In genomic region chr4:70734168-70734954, GRCh38 we compare ENCODE assay signal across 9 cellular contexts. TPM values are rescaled to one million over a fixed set of nuclear protein-coding genes. Genes with fewer than 3 reads are reported as not detected.
DNase-seq lines count a peak whose midpoint lies in the region; ATAC-seq and TF ChIP-seq lines count a peak whose summit lies in the region.
"Had no signal": no experiment of that assay in that cellular context is flagged by ENCODE, and none has a peak within 500 bp of the region (broad histone marks: within the 10 kb centered on the region; RNA-seq: fewer than 3 reads in every experiment).

No MANE protein-coding gene starts in this region.

- no peak overlapping the region for H2BK15ac ChIP-seq in IMR-90 (ENCODE audit: low read depth, low read length)

- peak overlapping the region; percentile 57 for H2BK5ac ChIP-seq in IMR-90 (ENCODE audit: low read depth, low read length, poor library complexity, severe bottlenecking)

- no peak overlapping the region for H4K91ac ChIP-seq in IMR-90 (ENCODE audit: insufficient read depth, low read depth, low read length)

- H2AFZ ChIP-seq in IMR-90 (replicated peaks; ENCODE audit: low read length, poor library complexity) (no peak overlapping the region), fibroblast of lung (ENCODE audit: low read length) (peak overlapping the region; percentile 16)

- no peak overlapping the region for H2AK5ac ChIP-seq in IMR-90 (ENCODE audit: low read depth, low read length)

- no peak overlapping the region; a peak in 1 of 4 replicates for H4K8ac ChIP-seq in IMR-90 (ENCODE audit: low read depth in 2 of 2, low read length in 2 of 2)

- H2BK20ac ChIP-seq in IMR-90 (ENCODE audit: low read depth, low read length), result no peak overlapping the region

- TF ChIP-seq RAD21 in IMR-90 (IDR thresholded peaks at IDR 0.05; ENCODE audit: low read length), result no peak

- TF ChIP-seq CTCF in IMR-90 (conservative IDR thresholded peaks at IDR 0.05; ENCODE audit: low read depth, low read length) (no peak), WI38 (IDR thresholded peaks at IDR 0.05; ENCODE audit: low read depth, low read length) (no peak), fibroblast of lung (conservative IDR thresholded peaks at IDR 0.05 in 1 of 2, IDR thresholded peaks at IDR 0.05 in 1 of 2; ENCODE audit: low read depth in 1 of 2, low read length in 2 of 2) (no peak), omental fat pad (IDR thresholded peaks at IDR 0.05) (no peak)

- POLR2A ChIA-PET in IMR-90 (lab: Charles Lee; ENCODE audit: unreplicated experiment), result interaction anchor here (0.5 kb wide), 2 partner anchors 9 to 12 kb away, joined by 3 read pairs; no protein-coding TSS in a partner anchor

- H4K20me1 ChIP-seq in IMR-90 (ENCODE audit: insufficient read depth, low read length) (peaks cover 23% of the 10 kb centered on the region; the same call in 1 of the 2 replicates), fibroblast of lung (ENCODE audit: control insufficient read depth, extremely low read depth, insufficient read depth, low read length) (no peaks in the 10 kb centered on the region)

- BruUV-seq in IMR-90 (replicated peaks; lab: Mats Ljungman, UMichigan), result no TSS peak

- no peak overlapping the region for H2BK120ac ChIP-seq in IMR-90 (ENCODE audit: low read depth, low read length)

- H3K9me3 ChIP-seq in IMR-90 (ENCODE audit: control insufficient read depth, insufficient read depth, low read length) (no peaks in the 10 kb centered on the region), fibroblast of lung (ENCODE audit: control insufficient read depth, insufficient read depth, low read depth, low read length) (no peaks in the 10 kb centered on the region)

- H3K4ac ChIP-seq in IMR-90 (ENCODE audit: low read depth, low read length), result no peak overlapping the region

- H2AK9ac ChIP-seq in IMR-90 (replicated peaks; ENCODE audit: low read depth, low read length, poor library complexity), result no peak overlapping the region

- H3K27ac ChIP-seq in IMR-90 (ENCODE audit: insufficient read depth, low read length), result no peak overlapping the region
- H3K27ac ChIP-seq in fibroblast of lung (ENCODE audit: insufficient read depth, low read length), result peak overlapping the region; percentile 77
- H3K27ac ChIP-seq: C4-2B had no signal

- H3K9ac ChIP-seq in IMR-90 (ENCODE audit: low read depth, low read length), result peak overlapping the region; percentile 15; the same call in 1 of the 2 replicates
- peak overlapping the region; percentile 8 for H3K9ac ChIP-seq in fibroblast of lung (ENCODE audit: insufficient read depth, low read length)

- in situ Hi-C loops in IMR-90 (cut with MboI; ENCODE audit: low sequenced_read_pairs), result no loop called here

- H3K36me3 ChIP-seq in IMR-90 (ENCODE audit: control insufficient read depth, insufficient read depth, low read length), result no peaks in the 10 kb centered on the region; the same call in 1 of the 2 replicates
- no peaks in the 10 kb centered on the region for H3K36me3 ChIP-seq in fibroblast of lung (ENCODE audit: control insufficient read depth, insufficient read depth, low read length)

- H3K79me2 ChIP-seq in fibroblast of lung (ENCODE audit: control insufficient read depth, insufficient read depth, low read length), result peaks cover 26% of the 10 kb centered on the region

- H3K79me1 ChIP-seq in IMR-90 (ENCODE audit: low read depth in 1 of 2, low read length in 2 of 2), result peaks cover 13 to 50% of the 10 kb centered on the region in 2 experiments

- no peak overlapping the region for H3K18ac ChIP-seq in IMR-90 (ENCODE audit: low read depth, low read length)

- intact Hi-C loops in IMR-90 (cut with micrococcal nuclease), result no loop called here

- CTCF ChIA-PET in IMR-90 (lab: Yijun Ruan, JAX), result interaction anchor here (0.5 to 1.8 kb wide), 4 partner anchors 9 to 45 kb away, joined by 3 to 9 read pairs (median 4); partner anchors contain the start of gene RUFY3

- H3K56ac ChIP-seq in IMR-90 (ENCODE audit: extremely low read depth, insufficient read depth, low read length), result no peak overlapping the region

- peak overlapping the region; percentile 89 for H3K4me2 ChIP-seq in IMR-90 (ENCODE audit: low read depth, low read length)
- H3K4me2 ChIP-seq in fibroblast of lung (ENCODE audit: extremely low read depth, insufficient read depth, low read length), result peak overlapping the region; percentile 94

- peak; percentile 9 for DNase-seq in NCI-H1436 (lab: John Stamatoyannopoulos, UW)
- DNase-seq in NCI-H1436 treated with DMSO at 0.1 percent for 48 hours (lab: John Stamatoyannopoulos, UW), result no peak
- DNase-seq in IMR-90, result peak; percentile 55
- peak; percentile 52 to 60 for DNase-seq in fibroblast of lung (ENCODE audit: low read depth in 2 of 2)
- no peak for DNase-seq in omental fat pad (ENCODE audit: low spot score)
- no peak for DNase-seq in GOT3 (lab: John Stamatoyannopoulos, UW)

- H3K27me3 ChIP-seq in IMR-90 (ENCODE audit: control insufficient read depth, insufficient read depth, low read length) (no peaks in the 10 kb centered on the region), fibroblast of lung (ENCODE audit: control insufficient read depth, insufficient read depth, low read length) (no peaks in the 10 kb centered on the region)

- ATAC-seq in GM21526 (IDR thresholded peaks at IDR 0.05; ENCODE audit: low FRiP score, unreplicated experiment) (peak; percentile 87), IMR-90 (ENCODE audit: low read depth) (peak; percentile 82), omental fat pad (ENCODE audit: low FRiP score) (peak; percentile 79)

- H3K9me1 ChIP-seq in IMR-90 (ENCODE audit: insufficient read depth, low read length), result peaks cover 6% of the 10 kb centered on the region; the same call in 1 of the 2 replicates

- peak overlapping the region; percentile 5; the same call in 1 of the 2 replicates for H3K14ac ChIP-seq in IMR-90 (replicated peaks; ENCODE audit: low read depth, low read length)

- H3K4me1 ChIP-seq in IMR-90 (ENCODE audit: control insufficient read depth, insufficient read depth, low read length) (peaks cover 2% of the 10 kb centered on the region; the same call in 1 of the 2 replicates), fibroblast of lung (ENCODE audit: control insufficient read depth, extremely low read depth, insufficient read depth, low read length) (peaks cover 2% of the 10 kb centered on the region)

- 50% methylated on average over 2 of the region's 5 CpGs; no CpG with 5 or more reads in 1 of the 2 experiments for WGBS in IMR-90 (ENCODE audit: extremely low coverage in 2 of 2, insufficient read length in 1 of 2), 2 experiments

- dilution Hi-C loops in IMR-90 (cut with HindIII; ENCODE audit: low sequenced_read_pairs, unreplicated experiment), result no loop called here

- peak overlapping the region; percentile 1 for H3K23ac ChIP-seq in IMR-90 (ENCODE audit: low read depth, low read length)

- no peak for TF ChIP-seq POLR2A in IMR-90 (IDR thresholded peaks at IDR 0.05; ENCODE audit: low read depth, low read length)

- H3K4me3 ChIP-seq in IMR-90 (ENCODE audit: insufficient read depth, low read depth, low read length) (peak overlapping the region; percentile 40; the same call in 1 of the 2 replicates), WI38 (ENCODE audit: low read depth, low read length) (peak overlapping the region; percentile 56), fibroblast of lung (replicated peaks in 1 of 4; ENCODE audit: control extremely low read depth in 1 of 4, insufficient read depth in 1 of 4, low read depth in 3 of 4, low read length in 4 of 4) (peak overlapping the region; percentile 47 to 68 (median 52))

- no peak overlapping the region for H4K5ac ChIP-seq in IMR-90 (ENCODE audit: low read depth, low read length)

TF ChIP-seq in IMR-90, 13 proteins besides CTCF, POLR2A, EP300 and RAD21 (continues in another document):
- TF ChIP-seq MXI1 (IDR thresholded peaks at IDR 0.05; ENCODE audit: borderline replicate concordance, low read depth, low read length), result no peak
- TF ChIP-seq USF2 (IDR thresholded peaks at IDR 0.05; ENCODE audit: low read depth, low read length), result no peak
- TF ChIP-seq CEBPB (IDR thresholded peaks at IDR 0.05; ENCODE audit: low read depth, low read length), result no peak
- no peak for TF ChIP-seq BHLHE40 (IDR thresholded peaks at IDR 0.05; ENCODE audit: low read depth, low read length)
- no peak for TF ChIP-seq MAFK (IDR thresholded peaks at IDR 0.05; ENCODE audit: low read depth, low read length)
- no peak for TF ChIP-seq RFX5 (IDR thresholded peaks at IDR 0.05; ENCODE audit: low read depth, low read length)
- no peak for TF ChIP-seq FOS (IDR thresholded peaks at IDR 0.05; ENCODE audit: low read depth, low read length)
- TF ChIP-seq NFE2L2 (IDR thresholded peaks at IDR 0.05; ENCODE audit: low read depth, low read length), result no peak
- TF ChIP-seq SMC3 (IDR thresholded peaks at IDR 0.05; ENCODE audit: low read depth, low read length), result no peak

RNA-seq across cellular contexts. Expression of gene RUFY3, which starts 12.6 kb away (rescaled TPM):
- total RNA-seq in IMR-90 (2012; rRNA removed) (28.9 and 41.1 TPM in 2 replicates), fibroblast of lung (71.7 and 97.8 TPM in 2 replicates), omental fat pad (10 to 100 TPM; 34.2 to 92.8 (median 64.0) TPM)
- polyA plus RNA-seq in IMR-90 (2012; rRNA removed) (19.6 and 20.3 TPM in 2 replicates), fibroblast of lung (23.6 and 36.3 TPM in 2 replicates)
- polyA plus RNA-seq in IMR-90 (2012; cell fraction: cytosol; rRNA removed), result 3.6 and 4.6 TPM in 2 replicates
- polyA plus RNA-seq in IMR-90 (2012; cell fraction: nucleus; rRNA removed; ENCODE audit: low replicate concordance), result 18.9 and 93.0 TPM in 2 replicates
- polyA plus RNA-seq in fibroblast of lung (2012), result 16.4 and 21.3 TPM in 2 replicates
- polyA minus RNA-seq in fibroblast of lung (ENCODE audit: low replicate concordance), result 6.6 and 10.0 TPM in 2 replicates

RNA-seq across cellular contexts. Expression of gene UTP3, which starts 46.0 kb away (rescaled TPM):
- total RNA-seq in IMR-90 (2012; rRNA removed) (14.9 and 26.1 TPM in 2 replicates), fibroblast of lung (17.8 and 19.3 TPM in 2 replicates), omental fat pad (10 to 100 TPM; 20.7 to 67.5 (median 26.5) TPM)
- polyA plus RNA-seq in IMR-90 (2012; rRNA removed) (29.8 and 30.7 TPM in 2 replicates), fibroblast of lung (20.4 and 26.9 TPM in 2 replicates)
- polyA plus RNA-seq in IMR-90 (2012; cell fraction: cytosol; rRNA removed), result 9.5 and 9.7 TPM in 2 replicates
- polyA plus RNA-seq in IMR-90 (2012; cell fraction: nucleus; rRNA removed; ENCODE audit: low replicate concordance), result 3.2 and 7.0 TPM in 2 replicates
- polyA plus RNA-seq in fibroblast of lung (2012), result 38.7 and 49.8 TPM in 2 replicates
- 1.3 and 4.6 TPM in 2 replicates for polyA minus RNA-seq in fibroblast of lung (ENCODE audit: low replicate concordance)

Comparison
In these comparisons a context has a peak if more than half of its experiments do, and no peak if none do; other contexts are left out.
1. DNase-seq: peak in NCI-H1436 (single experiment), IMR-90 (single experiment) and fibroblast of lung (2 of 2); none in NCI-H1436 treated with DMSO at 0.1 percent for 48 hours (single experiment), omental fat pad (single experiment) and GOT3 (single experiment).
2. Peak in every context shown above with its lines, with median percentiles within 50 percentile points of each other: ATAC-seq and H3K4me3 ChIP-seq.